In the genomic region with DNA sequence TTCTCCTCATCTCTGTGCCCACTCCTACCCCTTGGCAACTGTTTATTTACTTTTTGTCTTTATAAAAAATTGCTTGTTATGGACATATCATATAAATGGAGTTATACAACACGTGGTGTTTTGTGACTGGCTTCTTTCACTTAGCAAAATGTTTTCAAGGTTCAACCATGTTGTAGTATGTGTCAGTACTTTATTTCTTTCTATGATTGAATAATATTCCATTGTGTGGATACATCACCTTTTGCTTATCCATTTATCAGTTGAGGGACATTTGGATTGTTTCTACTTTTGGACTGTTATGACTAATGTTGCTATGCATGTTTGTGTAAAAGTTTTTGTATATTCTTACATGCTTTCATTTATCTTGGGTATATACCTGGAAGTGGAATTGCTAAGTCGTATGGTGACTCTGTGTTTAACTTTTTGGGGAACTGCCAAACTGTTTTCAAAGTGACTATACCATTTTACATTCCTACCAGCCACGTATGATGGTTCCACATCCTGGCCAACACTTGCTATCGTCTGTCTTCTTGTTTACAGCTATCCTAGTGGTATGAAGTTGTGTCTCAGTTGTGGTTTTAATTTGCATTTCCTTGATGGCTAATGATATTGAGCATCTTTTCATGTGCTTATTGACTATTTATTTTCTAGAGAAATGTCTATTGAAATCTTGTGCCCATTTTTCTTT, we compare ENCODE assay signal across 11 cellular contexts.
DNase-seq lines count a peak whose midpoint lies in the region; ATAC-seq, FAIRE-seq and TF ChIP-seq lines count a peak whose summit lies in the region.
"Had no signal": no experiment of that assay in that cellular context is flagged by ENCODE, and none has a peak within 500 bp of the region (broad histone marks: within the 10 kb centered on the region; RNA-seq: fewer than 3 reads in every experiment).

No MANE protein-coding gene starts in this region.

- no peak overlapping the region for H3K27ac Mint-ChIP-seq in activated CD4-positive, alpha-beta T cell treated with anti-CD3 and anti-CD28 coated beads for 36 hours
- no peak overlapping the region for H3K27ac Mint-ChIP-seq in Caco-2 (ENCODE audit: unreplicated experiment)

- H3K36me3 Mint-ChIP-seq in activated CD4-positive, alpha-beta T cell treated with anti-CD3 and anti-CD28 coated beads for 36 hours (ENCODE audit: low read depth) = no peaks in the 10 kb centered on the region
- no peaks in the 10 kb centered on the region for H3K36me3 Mint-ChIP-seq in Caco-2 (ENCODE audit: insufficient read depth, unreplicated experiment)

- no peak overlapping the region for H3K4ac ChIP-seq in mesenchymal stem cell (ENCODE audit: low read depth in 1 of 2, low read length in 2 of 2)

- H2BK12ac ChIP-seq in mesenchymal stem cell (ENCODE audit: low read length in 2 of 2) = no peak overlapping the region

- H3K4me1 ChIP-seq in SJSA1 (replicated peaks) = peaks cover 34% of the 10 kb centered on the region
- peaks cover 11% of the 10 kb centered on the region for H3K4me1 ChIP-seq in mesenchymal stem cell (ENCODE audit: control insufficient read depth, insufficient read depth, low read depth, low read length)
- no peaks in the 10 kb centered on the region for H3K4me1 ChIP-seq in Caco-2
- H3K4me1 ChIP-seq: uterus had no signal

- no peak overlapping the region for H3K4me3 Mint-ChIP-seq in activated CD4-positive, alpha-beta T cell treated with anti-CD3 and anti-CD28 coated beads for 36 hours
- H3K4me3 Mint-ChIP-seq in Caco-2 (ENCODE audit: unreplicated experiment) = no peak overlapping the region

- H3K9me3 ChIP-seq in SJSA1 (replicated peaks) (no peaks in the 10 kb centered on the region), mesenchymal stem cell (ENCODE audit: control insufficient read depth, low read length) (no peaks in the 10 kb centered on the region), Caco-2 (no peaks in the 10 kb centered on the region)
- H3K9me3 ChIP-seq: uterus had no signal

- no peak for TF ChIP-seq CTCF in Caco-2 (IDR thresholded peaks at IDR 0.05; ENCODE audit: insufficient read depth in 1 of 2, low read depth in 1 of 2, low read length in 1 of 2, severe bottlenecking in 1 of 2, unreplicated experiment in 1 of 2)

- H3K4me3 ChIP-seq in SJSA1 = no peak overlapping the region
- H3K4me3 ChIP-seq in mesenchymal stem cell (ENCODE audit: insufficient read depth in 1 of 2, low read depth in 1 of 2, low read length in 2 of 2) = no peak overlapping the region
- H3K4me3 ChIP-seq in Caco-2 (ENCODE audit: low read depth, low read length) = no peak overlapping the region
- H3K4me3 ChIP-seq: uterus had no signal

- H3K79me1 ChIP-seq in mesenchymal stem cell (replicated peaks; ENCODE audit: low read length, poor library complexity, severe bottlenecking) = peaks cover 18% of the 10 kb centered on the region

- no peak overlapping the region for H3K14ac ChIP-seq in mesenchymal stem cell (ENCODE audit: low read length in 2 of 2)

- no peak overlapping the region for H2AK5ac ChIP-seq in mesenchymal stem cell (ENCODE audit: low read length, severe bottlenecking)

- H3K23ac ChIP-seq in mesenchymal stem cell (ENCODE audit: low read length in 2 of 2) = no peak overlapping the region

- intact Hi-C loops in activated CD4-positive, alpha-beta T cell treated with anti-CD3 and anti-CD28 coated beads for 36 hours (cut with DNase I, micrococcal nuclease) = no loop called here
- intact Hi-C loops in Caco-2 (cut with micrococcal nuclease; ENCODE audit: unreplicated experiment) = no loop called here

- H2BK15ac ChIP-seq in mesenchymal stem cell (ENCODE audit: low read depth, poor library complexity, severe bottlenecking) = no peak overlapping the region

- no peak for DNase-seq in activated CD4-positive, alpha-beta T cell treated with anti-CD3 and anti-CD28 coated beads for 36 hours
- no peak for DNase-seq in activated CD4-positive, alpha-beta T cell treated with anti-CD3 and anti-CD28 coated beads, Interleukin-2, amount 50 U/mL, for 1 hour
- DNase-seq in H54 (ENCODE audit: insufficient read length, low spot score) = peak; percentile 7
- peak in 1 of 2 experiments; percentile 43 for DNase-seq in SJSA1 (ENCODE audit: low read depth in 1 of 2, low spot score in 2 of 2)
- DNase-seq in mesenchymal stem cell = peak; percentile 57
- no peak for DNase-seq in Caco-2
- DNase-seq in Ammon's horn (ENCODE audit: low spot score) = no peak
- DNase-seq in Kasumi-1 (lab: John Stamatoyannopoulos, UW) = no peak
- DNase-seq: effector CD4-positive, alpha-beta T cell; uterus had no signal

- H4K91ac ChIP-seq in mesenchymal stem cell (ENCODE audit: low read length) = no peak overlapping the region

- no peak overlapping the region for H2AFZ ChIP-seq in mesenchymal stem cell (ENCODE audit: low read depth, low read length)

- CTCF ChIA-PET in activated CD4-positive, alpha-beta T cell treated with anti-CD3 and anti-CD28 coated beads for 36 hours (lab: Charles Lee) = no interaction called here
- CTCF ChIA-PET in Caco-2 (lab: Charles Lee) = no interaction called here

- H3K36me3 ChIP-seq in SJSA1 (no peaks in the 10 kb centered on the region), mesenchymal stem cell (ENCODE audit: control insufficient read depth in 1 of 2, insufficient read depth in 2 of 2, low read depth in 1 of 2, low read length in 2 of 2) (no peaks in the 10 kb centered on the region), Caco-2 (ENCODE audit: control insufficient read depth, insufficient read depth, low read length) (no peaks in the 10 kb centered on the region)
- H3K36me3 ChIP-seq: uterus had no signal

- peak; percentile 82 for FAIRE-seq in H54 (lab: Jason Lieb, UNC)
- FAIRE-seq: HTR-8/SVneo had no signal

- H3K27ac ChIP-seq in SJSA1 (peak overlapping the region; percentile 30), mesenchymal stem cell (ENCODE audit: low read length, poor library complexity, severe bottlenecking) (no peak overlapping the region)
- H3K27ac ChIP-seq: uterus had no signal

- H3K4me2 ChIP-seq in mesenchymal stem cell (ENCODE audit: low read length, poor library complexity, severe bottlenecking) = no peak overlapping the region

- no peak overlapping the region for H2BK120ac ChIP-seq in mesenchymal stem cell (ENCODE audit: low read depth, low read length)

- no peaks in the 10 kb centered on the region for H3K27me3 ChIP-seq in SJSA1 (replicated peaks)
- no peaks in the 10 kb centered on the region for H3K27me3 ChIP-seq in mesenchymal stem cell (ENCODE audit: control insufficient read depth in 1 of 2, insufficient read depth in 1 of 2, low read length in 2 of 2)
- H3K27me3 ChIP-seq in Caco-2 (replicated peaks; ENCODE audit: control insufficient read depth, insufficient read depth, low read length) = no peaks in the 10 kb centered on the region
- H3K27me3 ChIP-seq: uterus had no signal

- no peak for TF ChIP-seq POLR2A in H54 (IDR thresholded peaks at IDR 0.05; ENCODE audit: low read depth, low read length)

- peaks cover 28% of the 10 kb centered on the region for H3K4me1 Mint-ChIP-seq in activated CD4-positive, alpha-beta T cell treated with anti-CD3 and anti-CD28 coated beads for 36 hours
- no peaks in the 10 kb centered on the region for H3K4me1 Mint-ChIP-seq in Caco-2 (ENCODE audit: low read depth, unreplicated experiment)

- POLR2A ChIA-PET in activated CD4-positive, alpha-beta T cell treated with anti-CD3 and anti-CD28 coated beads for 36 hours (lab: Charles Lee) = interaction anchor here (0.6 kb wide), 1 partner anchor 39 kb away, joined by 3 read pairs; no protein-coding TSS in a partner anchor
- POLR2A ChIA-PET in Caco-2 (lab: Charles Lee) = no interaction called here

- no peak overlapping the region for H4K8ac ChIP-seq in mesenchymal stem cell (ENCODE audit: low read length)

- no peak overlapping the region for H3K18ac ChIP-seq in mesenchymal stem cell (ENCODE audit: low read depth in 1 of 2, low read length in 2 of 2)

- H3K9ac ChIP-seq in mesenchymal stem cell (ENCODE audit: low read length) = no peak overlapping the region

- ATAC-seq in activated CD4-positive, alpha-beta T cell treated with anti-CD3 and anti-CD28 coated beads for 36 hours = peak; percentile 63

- no TSS peak for BruUV-seq in Caco-2 (replicated peaks; lab: Mats Ljungman, UMichigan)

- no peaks in the 10 kb centered on the region for H3K9me3 Mint-ChIP-seq in activated CD4-positive, alpha-beta T cell treated with anti-CD3 and anti-CD28 coated beads for 36 hours (ENCODE audit: low read depth)
- H3K9me3 Mint-ChIP-seq in Caco-2 (ENCODE audit: unreplicated experiment) = no peaks in the 10 kb centered on the region

- no CpG with 5 or more reads among the region's 4 CpGs for WGBS in mesenchymal stem cell

- no peak overlapping the region for H2BK5ac ChIP-seq in mesenchymal stem cell (ENCODE audit: low read depth, low read length, poor library complexity, severe bottlenecking)

- H3K27me3 Mint-ChIP-seq in activated CD4-positive, alpha-beta T cell treated with anti-CD3 and anti-CD28 coated beads for 36 hours = no peaks in the 10 kb centered on the region
- H3K27me3 Mint-ChIP-seq in Caco-2 (ENCODE audit: insufficient read depth, unreplicated experiment) = no peaks in the 10 kb centered on the region

Comparison
In these comparisons a context has a peak if more than half of its experiments do, and no peak if none do; other contexts are left out.
1. DNase-seq: peak in H54 (single experiment) and mesenchymal stem cell (single experiment); none in activated CD4-positive, alpha-beta T cell treated with anti-CD3 and anti-CD28 coated beads for 36 hours (single experiment), activated CD4-positive, alpha-beta T cell treated with anti-CD3 and anti-CD28 coated beads, Interleukin-2, amount 50 U/mL, for 1 hour (single experiment), Caco-2 (0 of 2), Ammon's horn (single experiment) and Kasumi-1 (0 of 2).